ENCODE assay signal across 20 cellular contexts in genomic region chr14:92800525-92800924, GRCh38. TPM values are rescaled to one million over a fixed set of nuclear protein-coding genes. Genes with fewer than 3 reads are reported as not detected.
DNase-seq lines count a peak whose midpoint lies in the region; ATAC-seq, FAIRE-seq and TF ChIP-seq lines count a peak whose summit lies in the region.
"Had no signal": no experiment of that assay in that cellular context is flagged by ENCODE, and none has a peak within 500 bp of the region (broad histone marks: within the 10 kb centered on the region; RNA-seq: fewer than 3 reads in every experiment).

No MANE protein-coding gene starts in this region.

- H3K27ac Mint-ChIP-seq in CD14-positive monocyte: peak overlapping the region in 5 of 7 donors; percentile 3 to 82 (median 55)

- 7 to 10% methylated on average over 3 of the region's 3 CpGs for WGBS in GM23248 (ENCODE audit: low coverage in 1 of 2, low lambda C conversion rate in 2 of 2, missing lambda C conversion rate in 2 of 2), 2 experiments
- WGBS in K562 (ENCODE audit: insufficient coverage, low coverage, missing lambda C conversion rate): 39% methylated on average over 3 of the region's 3 CpGs
- 42 to 48% (median 46%) methylated on average over 3 of the region's 3 CpGs for whole genome bisulfite sequencing in psoas muscle, 3 donors

- TF ChIP-seq EP300 in K562 (IDR thresholded peaks at IDR 0.05; ENCODE audit: low read length): no peak
- TF ChIP-seq EP300 in neural cell (conservative IDR thresholded peaks at IDR 0.05; ENCODE audit: poor library complexity, severe bottlenecking): no peak

- H3K9me2 ChIP-seq in GM23248 (ENCODE audit: insufficient read depth): no peaks in the 10 kb centered on the region
- no peaks in the 10 kb centered on the region for H3K9me2 ChIP-seq in neural cell (ENCODE audit: insufficient read depth, low read length)

- intact Hi-C loops in CD14-positive monocyte (cut with micrococcal nuclease) (no loop called here), K562 (cut with micrococcal nuclease) (no loop called here), psoas muscle (cut with DNase I) (no loop called here)

- no peaks in the 10 kb centered on the region for H3K9me1 ChIP-seq in K562 (ENCODE audit: control insufficient read depth, insufficient read depth, low read length)

- no peak for TF ChIP-seq RAD21 in K562 (CRISPR knock-in tag; conservative IDR thresholded peaks at IDR 0.05 in 1 of 2, IDR thresholded peaks at IDR 0.05 in 1 of 2)
- TF ChIP-seq RAD21 in neural cell (conservative IDR thresholded peaks at IDR 0.05): no peak

- peak overlapping the region; percentile 8; the same call in 1 of the 2 replicates for H3K4me3 ChIP-seq in GM23248
- no peak overlapping the region for H3K4me3 ChIP-seq in K562
- peak overlapping the region; percentile 44 for H3K4me3 ChIP-seq in neural cell (ENCODE audit: low read length)
- no peak overlapping the region for H3K4me3 ChIP-seq in psoas muscle
- H3K4me3 ChIP-seq: cardiac muscle cell, esophagus muscularis mucosa, pancreas, sigmoid colon, vagina had no signal

- no peak for TF ChIP-seq POLR2A in K562 (conservative IDR thresholded peaks at IDR 0.05)

- H3K36me3 Mint-ChIP-seq in CD14-positive monocyte: peaks cover 47 to 67% of the 10 kb centered on the region in 2 donors

- H3F3A ChIP-seq in GM23248 (ENCODE audit: insufficient read depth) (peaks cover 3% of the 10 kb centered on the region; the same call in 1 of the 2 replicates), neural cell (ENCODE audit: insufficient read depth, low read length, poor library complexity, severe bottlenecking) (no peaks in the 10 kb centered on the region)

- in situ Hi-C loops in GM23248 (cut with MboI): no loop called here
- in situ Hi-C loops in K562 (cut with MboI): no loop called here

- H3K27me3 ChIP-seq in GM23248 (replicated peaks; ENCODE audit: insufficient read depth): no peaks in the 10 kb centered on the region
- H3K27me3 ChIP-seq in K562 (ENCODE audit: control insufficient read depth in 2 of 2, insufficient read depth in 2 of 2, low read length in 2 of 2): no peaks in the 10 kb centered on the region
- H3K27me3 ChIP-seq in neural cell (ENCODE audit: insufficient read depth, low read depth, low read length): no peaks in the 10 kb centered on the region
- no peaks in the 10 kb centered on the region for H3K27me3 ChIP-seq in psoas muscle (ENCODE audit: insufficient read depth in 3 of 3, low read length in 2 of 3)
- H3K27me3 ChIP-seq: cardiac muscle cell, esophagus muscularis mucosa, pancreas, sigmoid colon, vagina had no signal

- no peaks in the 10 kb centered on the region for H3K9me3 Mint-ChIP-seq in CD14-positive monocyte

- H3K9ac ChIP-seq in GM23248: no peak overlapping the region
- no peak overlapping the region for H3K9ac ChIP-seq in K562 (ENCODE audit: insufficient read depth in 1 of 2, low read depth in 2 of 2, low read length in 2 of 2)
- H3K9ac ChIP-seq in neural cell (ENCODE audit: low read length): no peak overlapping the region

- CTCF ChIA-PET in K562 (lab: Yijun Ruan, JAX; ENCODE audit: low intra/inter-chr PET ratio): no interaction called here

- H3K79me2 ChIP-seq in GM23248 (ENCODE audit: insufficient read depth): peaks cover 98% of the 10 kb centered on the region
- H3K79me2 ChIP-seq in K562 (ENCODE audit: control insufficient read depth, insufficient read depth, low read length): peaks cover 59% of the 10 kb centered on the region
- peaks cover 36% of the 10 kb centered on the region for H3K79me2 ChIP-seq in neural cell (replicated peaks; ENCODE audit: insufficient read depth, low read length)

- no peak overlapping the region for H3K4me3 Mint-ChIP-seq in CD14-positive monocyte

- no TSS peak for BruUV-seq in K562 (replicated peaks; lab: Mats Ljungman, UMichigan)

- H2AFZ ChIP-seq in GM23248: no peak overlapping the region
- no peak overlapping the region for H2AFZ ChIP-seq in K562 (ENCODE audit: low read depth, low read length)
- no peak overlapping the region for H2AFZ ChIP-seq in neural cell (ENCODE audit: low read depth, low read length)

- POLR2A ChIA-PET in K562 (lab: Yijun Ruan, JAX): interaction anchor here (0.7 to 2.0 kb wide), 3 partner anchors 9 to 15 kb away, joined by 3 to 9 read pairs (median 3); no protein-coding TSS in a partner anchor

- no peak overlapping the region for H3K27ac ChIP-seq in GM23248
- H3K27ac ChIP-seq in K562 (ENCODE audit: extremely low read depth, low read depth, low read length): no peak overlapping the region
- H3K27ac ChIP-seq in neural cell (ENCODE audit: low read length): no peak overlapping the region
- no peak overlapping the region for H3K27ac ChIP-seq in psoas muscle
- H3K27ac ChIP-seq: cardiac muscle cell, esophagus muscularis mucosa, sigmoid colon, vagina had no signal

- no peak for FAIRE-seq in K562 (lab: Jason Lieb, UNC)
- FAIRE-seq: pancreas, RCC 7860 had no signal

- H3K4me1 Mint-ChIP-seq in CD14-positive monocyte: peaks cover 37% of the 10 kb centered on the region

- DNase-seq in CD14-positive monocyte (ENCODE audit: low spot score) (no peak), GM23248 (peak; percentile 10), K562 (ENCODE audit: extremely low read depth in 1 of 4, low spot score in 3 of 4) (no peak), NCI-H226 (no peak), psoas muscle (no peak)
- DNase-seq in stimulated activated CD4-positive, alpha-beta T cell treated with anti-CD3 and anti-CD28 coated beads, Interleukin-12 subunit alpha, Interleukin-12 subunit beta, amount 100 ng/mL, for 4 hours: no peak
- DNase-seq: activated CD4-positive, alpha-beta T cell treated with anti-CD3 and anti-CD28 coated beads, Interleukin-2, amount 50 U/mL, for 1 hour; DMS 273 treated with DMSO at 0.1 percent for 48 hours; glutamatergic neuron; NCI-H1417 treated with DMSO at 0.1 percent for 48 hours; NCI-H2171 treated with DMSO at 0.1 percent for 48 hours; NCI-H82; pancreas; sigmoid colon; stimulated activated CD4-positive, alpha-beta T cell treated with anti-CD3 and anti-CD28 coated beads, Interleukin-2, amount 100 ng/mL, for 24 hours had no signal

- peak overlapping the region; percentile 27 for H3K4me2 ChIP-seq in GM23248 (ENCODE audit: unreplicated experiment)
- 0 out of 2 replicates have a peak overlapping the region, but pooled peaks have one; percentile 3 for H3K4me2 ChIP-seq in K562 (ENCODE audit: insufficient read depth, low read length)
- no peak overlapping the region for H3K4me2 ChIP-seq in neural cell (ENCODE audit: low read length)

- H3K4me1 ChIP-seq in GM23248 (ENCODE audit: insufficient read depth) (peaks cover 36% of the 10 kb centered on the region), K562 (replicated peaks in 1 of 2; ENCODE audit: control insufficient read depth in 2 of 2, insufficient read depth in 2 of 2, low read length in 2 of 2) (peaks cover 0 to 2% of the 10 kb centered on the region in 2 experiments; a peak in 2 of 5 replicates), psoas muscle (peaks cover 26% of the 10 kb centered on the region)

- H4K20me1 ChIP-seq in GM23248 (ENCODE audit: insufficient read depth) (peaks cover 13% of the 10 kb centered on the region), K562 (replicated peaks; ENCODE audit: control insufficient read depth, insufficient read depth, low read length) (0 out of 2 replicates have a peak, but pooled peaks cover 3% of the 10 kb centered on the region), neural cell (ENCODE audit: insufficient read depth) (no peaks in the 10 kb centered on the region)

- H3K9me3 ChIP-seq in GM23248 (ENCODE audit: low read depth) (no peaks in the 10 kb centered on the region), K562 (replicated peaks; ENCODE audit: control insufficient read depth, insufficient read depth, low read depth, low read length) (no peaks in the 10 kb centered on the region), neural cell (ENCODE audit: low read length) (no peaks in the 10 kb centered on the region), psoas muscle (no peaks in the 10 kb centered on the region)
- H3K9me3 ChIP-seq: esophagus muscularis mucosa, pancreas, sigmoid colon, vagina had no signal

- no peaks in the 10 kb centered on the region for H3K27me3 Mint-ChIP-seq in CD14-positive monocyte (ENCODE audit: low read depth in 3 of 3)

- ATAC-seq in K562 (no peak), psoas muscle (no peak)

- H3K36me3 ChIP-seq in GM23248 (ENCODE audit: low read depth): peaks cover 17% of the 10 kb centered on the region; the same call in 1 of the 2 replicates
- H3K36me3 ChIP-seq in K562 (ENCODE audit: control insufficient read depth, insufficient read depth, low read length): peaks cover 32% of the 10 kb centered on the region; the same call in 2 of the 3 replicates
- H3K36me3 ChIP-seq in neural cell (ENCODE audit: insufficient read depth, low read length): no peaks in the 10 kb centered on the region
- H3K36me3 ChIP-seq in psoas muscle (ENCODE audit: insufficient read depth in 1 of 2, low read depth in 1 of 2): peaks cover 0 to 55% of the 10 kb centered on the region in 2 donors

- TF ChIP-seq CTCF in CD14-positive monocyte (IDR thresholded peaks at IDR 0.05): no peak
- no peak for TF ChIP-seq CTCF in K562 (IDR thresholded peaks at IDR 0.05 in 2 of 3, conservative IDR thresholded peaks at IDR 0.05 in 1 of 3; ENCODE audit: insufficient read depth in 2 of 3, low read depth in 1 of 3, low read length in 3 of 3)
- TF ChIP-seq CTCF in neural cell (IDR thresholded peaks at IDR 0.05; ENCODE audit: poor library complexity, severe bottlenecking): no peak
- no peak for TF ChIP-seq CTCF in psoas muscle (IDR thresholded peaks at IDR 0.05)

RNA-seq across cellular contexts. Expression of gene GOLGA5, which starts 6.4 kb away (rescaled TPM):
- polyA plus RNA-seq in CD14-positive monocyte: 10 to 100 TPM; 12.4 to 19.0 TPM
- total RNA-seq in GM23248 (2014; rRNA removed; shearing (Covaris generic)): 50.0 and 56.4 TPM in 2 replicates
- polyA plus RNA-seq in GM23248 (2016; fragmentation: Nextera tagmentation; extraction: Ambion mirVana): 66.2 and 70.6 TPM in 2 replicates
- total RNA-seq in K562 (2011; cell fraction: chromatin; rRNA removed; ENCODE audit: low replicate concordance): 13.0 and 24.3 TPM in 2 replicates
- total RNA-seq in K562 (2011; cell fraction: nucleolus; rRNA removed): 8.0 and 8.6 TPM in 2 replicates
- 10.9 and 13.4 TPM in 2 replicates for total RNA-seq in K562 (2011; cell fraction: nucleoplasm; rRNA removed)
- total RNA-seq in K562 (2014; rRNA removed): 11.6 and 12.0 TPM in 2 replicates
- total RNA-seq in K562 (2014; rRNA removed; fragmentation: Illumina TruSeq; extraction: Trizol): 16.9 and 19.4 TPM in 2 replicates
- 15.0 and 15.3 TPM in 2 replicates for total RNA-seq in K562 (2015; rRNA removed; fragmentation: Illumina TruSeq; extraction: Trizol)
- 11.1 and 12.0 TPM in 2 replicates for total RNA-seq in K562 (2021)
- 19.6 and 21.6 TPM in 2 replicates for polyA plus RNA-seq in K562 (2011; rRNA removed)
- 5.2 and 11.0 TPM in 2 replicates for polyA plus RNA-seq in K562 (2011; cell fraction: cytosol; rRNA removed)
- polyA plus RNA-seq in K562 (2011; cell fraction: nucleus; rRNA removed): 5.0 and 9.6 TPM in 2 replicates
- 9.5 and 12.7 TPM in 2 replicates for polyA plus RNA-seq in K562 (2012)
- polyA plus RNA-seq in K562 (2014; fragmentation: Illumina TruSeq; extraction: Trizol): 15.5 and 18.9 TPM in 2 replicates
- 1 to 10 TPM; 5.7 to 7.3 TPM for polyA plus RNA-seq in K562 (2014; fragmentation: Nextera tagmentation; extraction: Ambion mirVana)
- 12.7 and 14.2 TPM in 2 replicates for polyA plus RNA-seq in K562 (2014; rRNA removed)
- 16.9 and 29.5 TPM in 2 replicates for polyA minus RNA-seq in K562 (2011; rRNA and poly(A)+ RNA removed)
- polyA minus RNA-seq in K562 (2011; cell fraction: cytosol; rRNA and poly(A)+ RNA removed): 11.5 and 13.6 TPM in 2 replicates
- 6.1 and 19.2 TPM in 2 replicates for polyA minus RNA-seq in K562 (2011; cell fraction: nucleus; rRNA and poly(A)+ RNA removed)
- 34.6 and 35.7 TPM in 2 replicates for polyA plus RNA-seq in neural cell
- 48.2 and 52.8 TPM in 2 replicates for polyA minus RNA-seq in neural cell
- total RNA-seq in psoas muscle: 10 to 100 TPM; 19.8 to 27.7 (median 25.1) TPM
- 10 to 100 TPM; 23.4 to 59.1 (median 23.4) TPM for polyA plus RNA-seq in psoas muscle

RNA-seq across cellular contexts. Expression of gene LGMN, which starts 52.1 kb away (rescaled TPM):
- 1 to 10 TPM; 1.7 to 3.3 TPM for polyA plus RNA-seq in CD14-positive monocyte
- total RNA-seq in GM23248 (2014; rRNA removed; shearing (Covaris generic)): 82.7 and 129 TPM in 2 replicates
- 98.8 and 106 TPM in 2 replicates for polyA plus RNA-seq in GM23248 (2016; fragmentation: Nextera tagmentation; extraction: Ambion mirVana)
- 1.3 and 3.3 TPM in 2 replicates for total RNA-seq in K562 (2011; cell fraction: chromatin; rRNA removed; ENCODE audit: low replicate concordance)
- 3.9 and 4.8 TPM in 2 replicates for total RNA-seq in K562 (2011; cell fraction: nucleolus; rRNA removed)
- total RNA-seq in K562 (2011; cell fraction: nucleoplasm; rRNA removed): 2.0 and 3.5 TPM in 2 replicates
- total RNA-seq in K562 (2014; rRNA removed): 0.69 TPM in 1 of 2 replicates, not detected in the other
- total RNA-seq in K562 (2014; rRNA removed; fragmentation: Illumina TruSeq; extraction: Trizol): 0.29 and 0.44 TPM in 2 replicates
- total RNA-seq in K562 (2015; rRNA removed; fragmentation: Illumina TruSeq; extraction: Trizol): 0.43 and 0.53 TPM in 2 replicates
- total RNA-seq in K562 (2021): 0.89 and 1.3 TPM in 2 replicates
- polyA plus RNA-seq in K562 (2011; rRNA removed): 1.4 and 14.3 TPM in 2 replicates
- 1.3 and 16.1 TPM in 2 replicates for polyA plus RNA-seq in K562 (2011; cell fraction: cytosol; rRNA removed)
- 0.80 and 11.7 TPM in 2 replicates for polyA plus RNA-seq in K562 (2011; cell fraction: nucleus; rRNA removed)
- 0.91 and 2.0 TPM in 2 replicates for polyA plus RNA-seq in K562 (2012)
- 0.27 and 0.36 TPM in 2 replicates for polyA plus RNA-seq in K562 (2014; fragmentation: Illumina TruSeq; extraction: Trizol)
- under 1 TPM in 1 of 2 experiments, not detected in 1; 0.15 TPM for polyA plus RNA-seq in K562 (2014; fragmentation: Nextera tagmentation; extraction: Ambion mirVana)
- 0.05 and 0.70 TPM in 2 replicates for polyA plus RNA-seq in K562 (2014; rRNA removed)
- polyA minus RNA-seq in K562 (2011; rRNA and poly(A)+ RNA removed): 0.56 and 10.3 TPM in 2 replicates
- polyA minus RNA-seq in K562 (2011; cell fraction: cytosol; rRNA and poly(A)+ RNA removed): 1.6 and 11.6 TPM in 2 replicates
- 1.2 and 8.9 TPM in 2 replicates for polyA minus RNA-seq in K562 (2011; cell fraction: nucleus; rRNA and poly(A)+ RNA removed)
- polyA plus RNA-seq in neural cell: 48.0 and 64.0 TPM in 2 replicates
- polyA minus RNA-seq in neural cell: 23.9 and 30.3 TPM in 2 replicates
- total RNA-seq in psoas muscle: 10 to 100 TPM; 37.4 to 56.8 (median 55.5) TPM
- polyA plus RNA-seq in psoas muscle: 10 to 100 TPM; 27.2 to 49.3 (median 37.1) TPM

Comparison
In these comparisons a context has a peak if more than half of its experiments do, and no peak if none do; other contexts are left out.
1. H3K4me3 ChIP-seq: peak in GM23248 (single experiment) and neural cell (single experiment); none in K562 (single experiment) and psoas muscle (single experiment).